Comparison of ENCODE assay signal across 34 cellular contexts in the genomic region with DNA sequence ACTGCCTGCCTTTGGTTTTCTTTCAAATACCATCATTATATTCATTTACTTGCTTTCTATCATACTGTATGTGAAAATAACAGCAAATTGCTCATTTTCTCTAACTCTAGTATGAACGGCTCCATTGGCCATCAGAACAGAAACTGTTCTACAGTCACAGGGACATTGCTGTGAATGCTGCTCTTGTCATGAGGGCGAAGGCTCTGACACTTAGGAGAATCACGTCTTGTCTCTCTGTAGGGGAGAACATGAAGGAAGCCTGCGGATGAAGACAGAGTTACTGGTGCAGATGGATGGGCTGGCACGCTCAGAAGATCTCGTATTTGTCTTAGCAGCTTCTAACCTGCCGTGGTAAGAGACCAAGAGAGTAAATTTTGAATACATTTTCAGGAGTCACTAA. TPM values are rescaled to one million over a fixed set of nuclear protein-coding genes. Genes with fewer than 3 reads are reported as not detected.
"Had no signal": no experiment of that assay in that cellular context is flagged by ENCODE, and none has a peak within 500 bp of the region (broad histone marks: within the 10 kb centered on the region; RNA-seq: fewer than 3 reads in every experiment).

No MANE protein-coding gene starts in this region.

- DNase-seq: activated CD4-positive, alpha-beta T cell treated with anti-CD3 and anti-CD28 coated beads, Interleukin-2, amount 10 ng/mL, durations not matched to agents 24 days and 14 days; activated CD4-positive, alpha-beta T cell treated with anti-CD3 and anti-CD28 coated beads, Interleukin-2, amount 50 U/mL, for 4 hours; activated CD8-positive, alpha-beta T cell treated with anti-CD3 and anti-CD28 coated beads, Interleukin-2, amount 10 ng/mL, durations not matched to agents 7 days and 5 days; activated gamma-delta T cell treated with Interleukin-2 at 50 U/mL for 16 hours; activated naive CD4-positive, alpha-beta T cell treated with anti-CD3 and anti-CD28 coated beads for 36 hours; activated T-cell treated with anti-CD3 and anti-CD28 coated beads, Interleukin-2, amount 50 U/mL, for 24 hours; adrenal gland; body of pancreas; MM.1S; MV-4-11; NCI-H1092; NCI-H1436 treated with DMSO at 0.1 percent for 48 hours; NCI-H1694 treated with DMSO at 0.1 percent for 48 hours; NCI-H2029; NCI-H2171; NCI-H226; NCI-H446 treated with DMSO at 0.1 percent for 48 hours; NCI-H524; NCI-H69; SHP77; SJCRH30; T1000; WERI-Rb-1 had no signal

- H3K9ac ChIP-seq: KMS-11 had no signal

- H3K9me3 Mint-ChIP-seq: activated CD4-positive, alpha-beta T cell treated with anti-CD3 and anti-CD28 coated beads, Interleukin-2, amount 10 ng/mL, durations not matched to agents 24 days and 14 days; activated naive CD4-positive, alpha-beta T cell treated with anti-CD3 and anti-CD28 coated beads for 36 hours; activated naive CD4-positive, alpha-beta T cell treated with anti-CD3 and anti-CD28 coated beads, Interleukin-2, amount 50 U/mL, for 72 hours; activated T-cell treated with anti-CD3 and anti-CD28 coated beads, Interleukin-2, amount 50 U/mL, for 24 hours; activated T-helper 1 cell treated with anti-CD3 and anti-CD28 coated beads, Interleukin-12 subunit alpha, Interleukin-12 subunit beta, Interleukin-2, Interleukin-4 antibody, amounts not matched to agents 30 ng/mL and 10 ng/mL and 1 ng/mL, durations not matched to agents 14 hours and 24 hours and 36 hours had no signal

- H3K4me1 ChIP-seq: adrenal gland, body of pancreas, breast epithelium, SJCRH30 had no signal

- H3K27ac Mint-ChIP-seq: activated CD4-positive, alpha-beta T cell treated with anti-CD3 and anti-CD28 coated beads, Interleukin-2, amount 10 ng/mL, durations not matched to agents 24 days and 14 days; activated CD8-positive, alpha-beta T cell treated with anti-CD3 and anti-CD28 coated beads, Interleukin-2, amount 10 ng/mL, durations not matched to agents 7 days and 5 days; activated naive CD4-positive, alpha-beta T cell treated with anti-CD3 and anti-CD28 coated beads for 36 hours; activated naive CD4-positive, alpha-beta T cell treated with anti-CD3 and anti-CD28 coated beads, Interleukin-2, amount 50 U/mL, for 72 hours; activated T-cell treated with anti-CD3 and anti-CD28 coated beads, Interleukin-2, amount 50 U/mL, for 24 hours; activated T-helper 1 cell treated with anti-CD3 and anti-CD28 coated beads, Interleukin-12 subunit alpha, Interleukin-12 subunit beta, Interleukin-2, Interleukin-4 antibody, amounts not matched to agents 30 ng/mL and 10 ng/mL and 1 ng/mL, durations not matched to agents 14 hours and 24 hours and 36 hours had no signal

- H3K4me3 ChIP-seq: adrenal gland, body of pancreas, breast epithelium, SJCRH30, SK-N-MC had no signal

- H3K27ac ChIP-seq: adrenal gland, body of pancreas, breast epithelium, KMS-11, SJCRH30, SK-N-MC, WERI-Rb-1 had no signal

- FAIRE-seq: astrocyte had no signal

- H3K4me2 ChIP-seq: KMS-11 had no signal

- H3K4me3 Mint-ChIP-seq: activated CD4-positive, alpha-beta T cell treated with anti-CD3 and anti-CD28 coated beads, Interleukin-2, amount 10 ng/mL, durations not matched to agents 24 days and 14 days; activated CD8-positive, alpha-beta T cell treated with anti-CD3 and anti-CD28 coated beads, Interleukin-2, amount 10 ng/mL, durations not matched to agents 7 days and 5 days; activated naive CD4-positive, alpha-beta T cell treated with anti-CD3 and anti-CD28 coated beads for 36 hours; activated T-cell treated with anti-CD3 and anti-CD28 coated beads, Interleukin-2, amount 50 U/mL, for 24 hours; activated T-helper 1 cell treated with anti-CD3 and anti-CD28 coated beads, Interleukin-12 subunit alpha, Interleukin-12 subunit beta, Interleukin-2, Interleukin-4 antibody, amounts not matched to agents 30 ng/mL and 10 ng/mL and 1 ng/mL, durations not matched to agents 14 hours and 24 hours and 36 hours had no signal

- H3K9me3 ChIP-seq: adrenal gland, body of pancreas, breast epithelium, SJCRH30 had no signal

- H3K27me3 ChIP-seq: adrenal gland, body of pancreas, breast epithelium, SJCRH30 had no signal

- ATAC-seq: activated CD8-positive, alpha-beta T cell treated with anti-CD3 and anti-CD28 coated beads, Interleukin-2, amount 10 ng/mL, durations not matched to agents 7 days and 5 days; activated naive CD4-positive, alpha-beta T cell treated with anti-CD3 and anti-CD28 coated beads, Interleukin-2, amount 50 U/mL, for 72 hours; body of pancreas; Panc1 had no signal

- H3K36me3 ChIP-seq: adrenal gland, breast epithelium, SJCRH30, WERI-Rb-1 had no signal

- H3K36me3 Mint-ChIP-seq: activated naive CD4-positive, alpha-beta T cell treated with anti-CD3 and anti-CD28 coated beads, Interleukin-2, amount 50 U/mL, for 72 hours had no signal

RNA-seq across cellular contexts. Expression of a gene that starts 41.7 kb away (rescaled TPM):
- total RNA-seq: activated CD4-positive, alpha-beta T cell treated with anti-CD3 and anti-CD28 coated beads, Interleukin-2, amount 10 ng/mL, durations not matched to agents 24 days and 14 days; activated CD8-positive, alpha-beta T cell treated with anti-CD3 and anti-CD28 coated beads, Interleukin-2, amount 10 ng/mL, durations not matched to agents 7 days and 5 days; activated naive CD4-positive, alpha-beta T cell treated with anti-CD3 and anti-CD28 coated beads for 36 hours; activated naive CD4-positive, alpha-beta T cell treated with anti-CD3 and anti-CD28 coated beads, Interleukin-2, amount 50 U/mL, for 72 hours; activated T-helper 1 cell treated with anti-CD3 and anti-CD28 coated beads, Interleukin-12 subunit alpha, Interleukin-12 subunit beta, Interleukin-2, Interleukin-4 antibody, amounts not matched to agents 30 ng/mL and 10 ng/mL and 1 ng/mL, durations not matched to agents 14 hours and 24 hours and 36 hours; adrenal gland; astrocyte; body of pancreas; breast epithelium; LHCN-M2; RPMI7951; T-helper 1 cell treated with Interleukin-12 subunit alpha and Interleukin-12 subunit beta and Interleukin-4 antibody, amounts not matched to agents 30 ng/mL and 1 ng/mL, for 36 hours; T-helper 2 cell treated with Interferon-gamma antibody and Interleukin-4, amounts not matched to agents 100 ng/mL and 5 ng/mL, for 36 hours had no signal
- polyA plus RNA-seq: adrenal gland had no signal
